In the genomic region with DNA sequence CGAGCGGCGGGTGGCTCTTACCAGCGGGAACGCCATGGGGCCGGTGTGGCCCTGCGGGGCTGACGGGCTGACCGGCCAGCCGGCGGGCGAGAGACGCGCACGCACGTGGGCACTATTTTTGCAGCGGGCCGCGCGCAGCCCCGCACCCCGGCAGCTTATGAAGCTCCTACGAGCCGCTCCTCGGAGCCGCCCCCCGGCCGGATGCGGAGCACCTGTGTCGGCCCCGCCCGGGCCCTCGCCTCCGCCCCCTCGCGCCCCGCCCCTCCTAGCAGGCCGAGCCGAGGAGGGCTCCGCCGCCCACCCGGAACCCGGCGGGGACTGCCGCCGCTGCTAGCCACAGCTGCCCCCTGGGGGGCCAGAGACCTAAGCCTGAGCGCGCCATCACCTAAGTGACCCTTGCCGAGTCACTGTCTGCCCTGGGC, we compare ENCODE assay signal across 8 cellular contexts. TPM values are rescaled to one million over a fixed set of nuclear protein-coding genes. Genes with fewer than 3 reads are reported as not detected.
DNase-seq lines count a peak whose midpoint lies in the region; ATAC-seq and TF ChIP-seq lines count a peak whose summit lies in the region.

No MANE protein-coding gene starts in this region.

- peaks cover 56% of the 10 kb centered on the region for H3K27me3 Mint-ChIP-seq in T-helper 2 cell treated with Interferon-gamma antibody and Interleukin-4, amounts not matched to agents 5 μg/mL and 100 μg/mL, for 36 hours (ENCODE audit: low read depth)

- ATAC-seq in GM19351 (IDR thresholded peaks at IDR 0.05; ENCODE audit: unreplicated experiment), result peak; percentile 41
- peak; percentile 69 for ATAC-seq in stimulated activated naive CD8-positive, alpha-beta T cell treated with anti-CD3 and anti-CD28 coated beads, Interleukin-15, Interleukin-2, amounts not matched to agents 100 U/mL and 50 U/mL, for 24 hours

- H3K27ac ChIP-seq in cingulate gyrus (ENCODE audit: low read depth, low read length), result peak overlapping the region; percentile 93

- H3K27ac Mint-ChIP-seq in T-helper 2 cell treated with Interferon-gamma antibody and Interleukin-4, amounts not matched to agents 5 μg/mL and 100 μg/mL, for 36 hours, result no peak overlapping the region

- no peak for DNase-seq in T-helper 2 cell treated with Interferon-gamma antibody and Interleukin-4, amounts not matched to agents 5 μg/mL and 100 μg/mL, for 36 hours (ENCODE audit: low spot score)
- peak; percentile 8 for DNase-seq in myocyte (ENCODE audit: low read depth)
- peak; percentile 67 for DNase-seq in stimulated activated naive CD8-positive, alpha-beta T cell treated with anti-CD3 and anti-CD28 coated beads, Interleukin-15, Interleukin-2, amounts not matched to agents 100 U/mL and 50 U/mL, for 24 hours
- no peak for DNase-seq in ecto neural progenitor cell (ENCODE audit: low spot score)
- DNase-seq in erythroblast (lab: John Stamatoyannopoulos, UW), result no peak
- DNase-seq in midbrain (lab: John Stamatoyannopoulos, UW), result no peak

- peak overlapping the region; percentile 26 for H3K4me3 Mint-ChIP-seq in T-helper 2 cell treated with Interferon-gamma antibody and Interleukin-4, amounts not matched to agents 5 μg/mL and 100 μg/mL, for 36 hours

- no peak for TF ChIP-seq POLR2A in erythroblast (IDR thresholded peaks at IDR 0.05; ENCODE audit: low read length)

- H3K4me1 Mint-ChIP-seq in T-helper 2 cell treated with Interferon-gamma antibody and Interleukin-4, amounts not matched to agents 5 μg/mL and 100 μg/mL, for 36 hours (ENCODE audit: low read depth), result peaks cover 2% of the 10 kb centered on the region

- no peaks in the 10 kb centered on the region for H3K9me3 Mint-ChIP-seq in T-helper 2 cell treated with Interferon-gamma antibody and Interleukin-4, amounts not matched to agents 5 μg/mL and 100 μg/mL, for 36 hours

- no peaks in the 10 kb centered on the region for H3K36me3 Mint-ChIP-seq in T-helper 2 cell treated with Interferon-gamma antibody and Interleukin-4, amounts not matched to agents 5 μg/mL and 100 μg/mL, for 36 hours (ENCODE audit: low read depth)

RNA-seq across cellular contexts. Expression of a gene that starts 0.7 kb away (rescaled TPM):
- total RNA-seq in myocyte, result 2.6 and 3.7 TPM in 2 replicates
- 3.8 TPM for polyA plus RNA-seq in myocyte (2012)

Comparison
In these comparisons a context has a peak if more than half of its experiments do, and no peak if none do; other contexts are left out.
1. DNase-seq: peak in myocyte (single experiment) and stimulated activated naive CD8-positive, alpha-beta T cell treated with anti-CD3 and anti-CD28 coated beads, Interleukin-15, Interleukin-2, amounts not matched to agents 100 U/mL and 50 U/mL, for 24 hours (single experiment); none in T-helper 2 cell treated with Interferon-gamma antibody and Interleukin-4, amounts not matched to agents 5 μg/mL and 100 μg/mL, for 36 hours (single experiment), ecto neural progenitor cell (single experiment), erythroblast (0 of 2) and midbrain (single experiment).